19 cellular contexts compared by ENCODE assay signal in genomic region chr14:26589998-26590397, GRCh38. TPM values are rescaled to one million over a fixed set of nuclear protein-coding genes. Genes with fewer than 3 reads are reported as not detected.
"Had no signal": no experiment of that assay in that cellular context is flagged by ENCODE, and none has a peak within 500 bp of the region (broad histone marks: within the 10 kb centered on the region; RNA-seq: fewer than 3 reads in every experiment).

No MANE protein-coding gene starts in this region.

- DNase-seq: activated CD4-positive, alpha-beta T cell treated with anti-CD3 and anti-CD28 coated beads for 48 hours; activated CD8-positive, alpha-beta T cell treated with anti-CD3 and anti-CD28 coated beads for 36 hours; activated gamma-delta T cell; activated T-cell treated with anti-CD3 and anti-CD28 coated beads, Interleukin-2, amount 50 U/mL, for 48 hours; amygdala; body of pancreas; central memory CD4-positive, alpha-beta T cell; effector CD4-positive, alpha-beta T cell; foreskin fibroblast; right lobe of liver; stimulated activated naive CD8-positive, alpha-beta T cell treated with anti-CD3 and anti-CD28 coated beads, Interleukin-15, Interleukin-2, amounts not matched to agents 100 U/mL and 50 U/mL, for 24 hours; upper lobe of right lung; WERI-Rb-1 had no signal

- H3K4me3 ChIP-seq: body of pancreas, coronary artery, right lobe of liver, smooth muscle cell, thoracic aorta, upper lobe of right lung had no signal

- H3K36me3 ChIP-seq: right lobe of liver, thoracic aorta, upper lobe of right lung, WERI-Rb-1 had no signal

- H3K9me3 ChIP-seq: body of pancreas, right lobe of liver, thoracic aorta, upper lobe of right lung had no signal

- H3K27ac Mint-ChIP-seq: activated CD8-positive, alpha-beta T cell treated with anti-CD3 and anti-CD28 coated beads for 36 hours; activated naive CD8-positive, alpha-beta T cell; natural killer cell treated with Interleukin-12 subunit alpha and Interleukin-12 subunit beta and Interleukin-15 and Interleukin-18, amount 100 ng/mL, for 72 hours; progenitor cell of endocrine pancreas had no signal

- H3K4me1 ChIP-seq: body of pancreas, right lobe of liver, upper lobe of right lung had no signal

- H3K27ac ChIP-seq: body of pancreas, coronary artery, right lobe of liver, thoracic aorta, upper lobe of right lung, WERI-Rb-1 had no signal

- H3K36me3 Mint-ChIP-seq: activated naive CD8-positive, alpha-beta T cell; natural killer cell treated with Interleukin-12 subunit alpha and Interleukin-12 subunit beta and Interleukin-15 and Interleukin-18, amount 100 ng/mL, for 72 hours had no signal

- H3K27me3 ChIP-seq: body of pancreas, right lobe of liver, upper lobe of right lung had no signal

- H3K9me3 Mint-ChIP-seq: activated CD8-positive, alpha-beta T cell treated with anti-CD3 and anti-CD28 coated beads for 36 hours; natural killer cell treated with Interleukin-12 subunit alpha and Interleukin-12 subunit beta and Interleukin-15 and Interleukin-18, amount 100 ng/mL, for 72 hours had no signal

- H3K4me2 ChIP-seq: smooth muscle cell had no signal

- H3K27me3 Mint-ChIP-seq: activated CD8-positive, alpha-beta T cell treated with anti-CD3 and anti-CD28 coated beads for 36 hours; activated naive CD8-positive, alpha-beta T cell; natural killer cell treated with Interleukin-12 subunit alpha and Interleukin-12 subunit beta and Interleukin-15 and Interleukin-18, amount 100 ng/mL, for 72 hours; progenitor cell of endocrine pancreas had no signal

- H3K4me3 Mint-ChIP-seq: activated CD8-positive, alpha-beta T cell treated with anti-CD3 and anti-CD28 coated beads for 36 hours; activated naive CD8-positive, alpha-beta T cell; natural killer cell treated with Interleukin-12 subunit alpha and Interleukin-12 subunit beta and Interleukin-15 and Interleukin-18, amount 100 ng/mL, for 72 hours had no signal

RNA-seq across cellular contexts. Expression of gene NOVA1, which starts 7.8 kb away (rescaled TPM):
- total RNA-seq: activated CD8-positive, alpha-beta T cell treated with anti-CD3 and anti-CD28 coated beads for 36 hours; natural killer cell treated with Interleukin-12 subunit alpha and Interleukin-12 subunit beta and Interleukin-15 and Interleukin-18, amount 100 ng/mL, for 72 hours had no signal
